In the genomic region with DNA sequence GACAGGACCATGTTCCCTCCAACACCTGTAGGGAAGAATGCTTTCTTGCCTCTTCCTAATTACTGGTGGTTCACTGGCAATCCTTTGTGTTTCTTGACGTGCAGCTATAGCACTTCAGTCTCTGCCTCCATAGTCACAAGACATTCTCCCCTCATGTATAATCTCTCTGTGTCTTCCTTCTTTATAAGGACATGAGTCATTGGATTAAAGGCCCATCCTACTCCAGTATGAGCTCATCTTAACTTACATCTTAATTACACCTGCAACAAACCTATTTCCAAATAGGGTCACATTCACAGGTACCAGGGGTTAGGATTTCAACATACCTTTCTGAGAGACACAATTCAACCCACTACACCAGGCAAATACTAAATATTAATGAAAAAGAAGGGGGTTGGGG, we compare ENCODE assay signal across 19 cellular contexts.
"Had no signal": no experiment of that assay in that cellular context is flagged by ENCODE, and none has a peak within 500 bp of the region (broad histone marks: within the 10 kb centered on the region; RNA-seq: fewer than 3 reads in every experiment).

No MANE protein-coding gene starts in this region.

- H3K4me3 ChIP-seq: esophagus muscularis mucosa, gastroesophageal sphincter, spleen, upper lobe of left lung had no signal

- DNase-seq: activated CD4-positive, alpha-beta T cell treated with anti-CD3 and anti-CD28 coated beads, Interleukin-2, amount 50 U/mL, for 4 hours; activated effector memory CD4-positive, alpha-beta T cell treated with anti-CD3 and anti-CD28 coated beads, Interleukin-2, amount 50 U/mL, for 16 hours; activated naive CD4-positive, alpha-beta T cell treated with anti-CD3 and anti-CD28 coated beads, Interleukin-2, amount 10 ng/mL, durations not matched to agents 7 days and 5 days; activated T-cell treated with anti-CD3 and anti-CD28 coated beads, Interleukin-2, amount 50 U/mL, for 48 hours; amygdala; dermis blood vessel endothelial cell; effector memory CD4-positive, alpha-beta T cell; head of caudate nucleus; hypothalamus; left cardiac atrium; midbrain; natural killer cell; spleen; stimulated activated CD4-positive, alpha-beta T cell treated with anti-CD3 and anti-CD28 coated beads, Interleukin-4, amount 100 ng/mL, for 24 hours; stimulated activated naive CD8-positive, alpha-beta T cell treated with anti-CD3 and anti-CD28 coated beads, Interleukin-15, Interleukin-2, amounts not matched to agents 100 U/mL and 50 U/mL, for 24 hours; T-cell; upper lobe of left lung had no signal

- ATAC-seq: gastroesophageal sphincter; left cardiac atrium; natural killer cell; stimulated activated naive CD8-positive, alpha-beta T cell treated with anti-CD3 and anti-CD28 coated beads, Interleukin-15, Interleukin-2, amounts not matched to agents 100 U/mL and 50 U/mL, for 24 hours; T-cell had no signal
